19 cellular contexts compared by ENCODE assay signal in genomic region chr12:101608301-101609133, GRCh38. TPM values are rescaled to one million over a fixed set of nuclear protein-coding genes. Genes with fewer than 3 reads are reported as not detected.
DNase-seq lines count a peak whose midpoint lies in the region; ATAC-seq, FAIRE-seq and TF ChIP-seq lines count a peak whose summit lies in the region.
"Had no signal": no experiment of that assay in that cellular context is flagged by ENCODE, and none has a peak within 500 bp of the region (broad histone marks: within the 10 kb centered on the region; RNA-seq: fewer than 3 reads in every experiment).

No MANE protein-coding gene starts in this region.

- H3K4me2 ChIP-seq in A549 = peak overlapping the region; percentile 24; the same call in 1 of the 3 replicates
- H3K4me2 ChIP-seq in osteoblast (ENCODE audit: insufficient read depth, low read length) = no peak overlapping the region
- H3K4me2 ChIP-seq: SK-N-SH had no signal

- intact Hi-C loops in breast epithelium (cut with DNase I; ENCODE audit: low total_unique reads) = no loop called here

- DNase-seq in A549 (ENCODE audit: low read depth in 1 of 2, low spot score in 1 of 2) (no peak), LNCaP clone FGC (ENCODE audit: low read depth) (peak; percentile 88), breast epithelium (ENCODE audit: low spot score in 2 of 2) (peak; percentile 71 to 77), NCI-H1436 (lab: John Stamatoyannopoulos, UW) (no peak), osteoblast (ENCODE audit: insufficient read length, low spot score, missing footprints) (no peak)
- DNase-seq: activated CD8-positive, alpha-beta T cell treated with anti-CD3 and anti-CD28 coated beads for 36 hours; cerebellar nuclear complex; H7; IMR-90; mesendoderm; NCI-H1092 treated with DMSO at 0.1 percent for 48 hours; SK-N-SH; stimulated activated naive B cell treated with anti-CD40 and anti-IgM and Interleukin-4, amounts not matched to agents 10 μg/mL and 1 μg/mL and 100 μg/mL, for 72 hours had no signal

- no peak overlapping the region; a peak in 1 of 6 replicates for H3K27ac ChIP-seq in A549
- peak overlapping the region; percentile 64 to 73 for H3K27ac ChIP-seq in breast epithelium
- H3K27ac ChIP-seq in muscle layer of duodenum (ENCODE audit: low read length) = peak overlapping the region; percentile 59
- no peak overlapping the region for H3K27ac ChIP-seq in osteoblast (ENCODE audit: low read depth, low read length)
- H3K27ac ChIP-seq: neutrophil had no signal

- no peaks in the 10 kb centered on the region; the same call in 2 of the 3 replicates for H3K4me1 ChIP-seq in A549
- no peaks in the 10 kb centered on the region for H3K4me1 ChIP-seq in breast epithelium
- no peaks in the 10 kb centered on the region for H3K4me1 ChIP-seq in muscle layer of duodenum (ENCODE audit: control insufficient read depth in 1 of 2, insufficient read depth in 2 of 2, low read length in 2 of 2)
- no peaks in the 10 kb centered on the region for H3K4me1 ChIP-seq in osteoblast (ENCODE audit: insufficient read depth, low read length)

- no peak for TF ChIP-seq EP300 in A549 (IDR thresholded peaks at IDR 0.05)

- CTCF ChIA-PET in A549 (lab: Yijun Ruan, JAX) = interaction anchor here (1.1 kb wide), 1 partner anchor 151 kb away, joined by 4 read pairs; no protein-coding TSS in a partner anchor

- TF ChIP-seq RAD21 in A549 (conservative IDR thresholded peaks at IDR 0.05 in 1 of 2, IDR thresholded peaks at IDR 0.05 in 1 of 2) = no peak

- ATAC-seq in A549 (no peak), HG03442 (IDR thresholded peaks at IDR 0.05; ENCODE audit: unreplicated experiment) (no peak), HG03039 (IDR thresholded peaks at IDR 0.05; ENCODE audit: unreplicated experiment) (no peak)
- ATAC-seq: activated CD8-positive, alpha-beta T cell treated with anti-CD3 and anti-CD28 coated beads for 36 hours; stimulated activated naive B cell treated with anti-CD40 and anti-IgM and Interleukin-4, amounts not matched to agents 10 μg/mL and 1 μg/mL and 100 μg/mL, for 72 hours had no signal

- FAIRE-seq in A549 (lab: Jason Lieb, UNC) = no peak

- no peaks in the 10 kb centered on the region for H3K79me2 ChIP-seq in osteoblast (ENCODE audit: insufficient read depth, low read length)

- H3K4me3 ChIP-seq in A549 = no peak overlapping the region
- H3K4me3 ChIP-seq in LNCaP clone FGC (ENCODE audit: low read depth, low read length) = no peak overlapping the region
- peak overlapping the region in 1 of 3 donors; percentile 44 for H3K4me3 ChIP-seq in breast epithelium
- no peak overlapping the region for H3K4me3 ChIP-seq in muscle layer of duodenum (ENCODE audit: low read depth in 1 of 2, low read length in 2 of 2)
- H3K4me3 ChIP-seq in osteoblast (ENCODE audit: insufficient read depth, low read length) = no peak overlapping the region

- H4K20me1 ChIP-seq in osteoblast (ENCODE audit: insufficient read depth, low read length) = no peaks in the 10 kb centered on the region

- POLR2A ChIA-PET in A549 (lab: Yijun Ruan, JAX) = no interaction called here

- H3K9me3 ChIP-seq in A549 (no peaks in the 10 kb centered on the region), breast epithelium (no peaks in the 10 kb centered on the region), muscle layer of duodenum (ENCODE audit: control insufficient read depth in 1 of 2, low read length in 2 of 2) (no peaks in the 10 kb centered on the region), osteoblast (ENCODE audit: low read depth, low read length) (no peaks in the 10 kb centered on the region)
- H3K9me3 ChIP-seq: neutrophil, SK-N-SH had no signal

- no peaks in the 10 kb centered on the region for H3K36me3 ChIP-seq in breast epithelium
- no peaks in the 10 kb centered on the region for H3K36me3 ChIP-seq in muscle layer of duodenum (ENCODE audit: control insufficient read depth in 1 of 2, insufficient read depth in 2 of 2, low read length in 2 of 2)
- H3K36me3 ChIP-seq in osteoblast (ENCODE audit: insufficient read depth, low read length) = no peaks in the 10 kb centered on the region
- H3K36me3 ChIP-seq: neutrophil had no signal

- WGBS in A549 (ENCODE audit: missing lambda C conversion rate) = 19% methylated on average over 10 of the region's 10 CpGs

- no peak overlapping the region for H2AFZ ChIP-seq in osteoblast (ENCODE audit: low read length)

- TF ChIP-seq CTCF in A549 (IDR thresholded peaks at IDR 0.05) (no peak), LNCaP clone FGC (IDR thresholded peaks at IDR 0.05; ENCODE audit: control insufficient read depth, extremely low read depth, insufficient read depth) (no peak), breast epithelium (IDR thresholded peaks at IDR 0.05) (no peak), osteoblast (IDR thresholded peaks at IDR 0.05; ENCODE audit: extremely low read depth, low read depth, low read length) (no peak)

- TF ChIP-seq POLR2A in A549 (IDR thresholded peaks at IDR 0.05; ENCODE audit: low read length) = no peak
- TF ChIP-seq POLR2A in breast epithelium (IDR thresholded peaks at IDR 0.05) = no peak

- H3K27me3 ChIP-seq in breast epithelium = no peaks in the 10 kb centered on the region
- H3K27me3 ChIP-seq in muscle layer of duodenum (ENCODE audit: low read depth, low read length) = no peaks in the 10 kb centered on the region
- H3K27me3 ChIP-seq in osteoblast (ENCODE audit: insufficient read depth, low read length) = no peaks in the 10 kb centered on the region
- H3K27me3 ChIP-seq: neutrophil had no signal

TF ChIP-seq in A549, 52 proteins besides CTCF, POLR2A, EP300 and RAD21:
- no peak for TF ChIP-seq USF2 (IDR thresholded peaks at IDR 0.05)
- TF ChIP-seq SMC3 (IDR thresholded peaks at IDR 0.05) = no peak
- TF ChIP-seq BHLHE40 (IDR thresholded peaks at IDR 0.05; ENCODE audit: low read depth, low read length) = no peak
- no peak for TF ChIP-seq HDAC2 (IDR thresholded peaks at IDR 0.05)
- TF ChIP-seq FOXS1 (CRISPR knock-in tag; IDR thresholded peaks at IDR 0.05) = no peak
- TF ChIP-seq ZSCAN20 (CRISPR knock-in tag; IDR thresholded peaks at IDR 0.05) = no peak
- no peak for TF ChIP-seq TFCP2L1 (CRISPR knock-in tag; IDR thresholded peaks at IDR 0.05)
- no peak for TF ChIP-seq BCL3 (IDR thresholded peaks at IDR 0.05)
- TF ChIP-seq JUNB (IDR thresholded peaks at IDR 0.05) = no peak
- no peak for TF ChIP-seq NFE2L2 (conservative IDR thresholded peaks at IDR 0.05; ENCODE audit: low read length)

RNA-seq across cellular contexts. Expression of gene MYBPC1, which starts 13.7 kb away (rescaled TPM):
- polyA plus RNA-seq in A549 (2011; rRNA removed) (not detected in 2 replicates), A549 (2017; fragmentation: RNase III; extraction: RNeasy Plus Mini Kit Qiagen cat#74134 plus additional on column Dnase treatment) (not detected in 3 replicates)
- not detected in 2 replicates for polyA plus RNA-seq in A549 (2012; cell fraction: cytosol; rRNA removed)
- not detected in 2 replicates for polyA plus RNA-seq in A549 (2012; cell fraction: nucleus; rRNA removed)
- not detected in 2 replicates for polyA minus RNA-seq in A549 (2011; rRNA and poly(A)+ RNA removed)
- total RNA-seq in breast epithelium (100 to 1,000 TPM in 1 of 3 donors, 10 to 100 TPM in 1, under 1 TPM in 1; 0.64 to 395 (median 92.2) TPM), osteoblast (not detected in 2 replicates)
- total RNA-seq: activated CD8-positive, alpha-beta T cell treated with anti-CD3 and anti-CD28 coated beads for 36 hours; glomerular endothelial cell; H7; IMR-90 had no signal
- polyA plus RNA-seq: AG04450, IMR-90, SK-N-SH had no signal

Comparison
In these comparisons a context has a peak if more than half of its experiments do, and no peak if none do; other contexts are left out.
1. DNase-seq: peak in LNCaP clone FGC (single experiment) and breast epithelium (2 of 2); none in A549 (0 of 2), NCI-H1436 (single experiment) and osteoblast (single experiment).
2. H3K27ac ChIP-seq: peak in breast epithelium (2 of 2) and muscle layer of duodenum (single experiment); none in A549 (0 of 2) and osteoblast (single experiment).